ENCODE assay signal across 23 cellular contexts in the genomic region with DNA sequence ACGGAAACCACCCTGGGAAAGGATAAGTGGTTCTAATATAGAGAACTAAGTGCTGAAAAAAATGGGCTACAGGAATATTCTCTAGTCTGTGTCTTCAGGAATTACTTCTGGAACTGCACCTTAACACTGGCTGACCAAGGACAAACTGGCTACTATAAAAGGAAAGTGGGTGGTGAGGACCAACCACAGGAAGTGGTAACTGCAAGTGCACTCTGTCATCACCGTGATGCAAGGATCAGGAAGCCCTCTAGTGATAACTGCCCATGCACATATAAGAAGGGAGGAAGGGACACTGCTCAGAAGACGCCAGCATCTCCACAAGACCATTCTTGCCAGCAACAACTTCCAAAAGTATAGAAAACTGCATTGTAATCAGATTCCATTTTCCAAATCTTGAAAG.
DNase-seq lines count a peak whose midpoint lies in the region; ATAC-seq, FAIRE-seq and TF ChIP-seq lines count a peak whose summit lies in the region.
"Had no signal": no experiment of that assay in that cellular context is flagged by ENCODE, and none has a peak within 500 bp of the region (broad histone marks: within the 10 kb centered on the region; RNA-seq: fewer than 3 reads in every experiment).

No MANE protein-coding gene starts in this region.

- no peaks in the 10 kb centered on the region for H3K36me3 ChIP-seq in OCI-LY3 (replicated peaks; ENCODE audit: low read depth, low read length)
- H3K36me3 ChIP-seq in neural progenitor cell: no peaks in the 10 kb centered on the region
- H3K36me3 ChIP-seq: adrenal gland, brain microvascular endothelial cell, sigmoid colon, upper lobe of right lung had no signal

- no peaks in the 10 kb centered on the region for H3K36me3 Mint-ChIP-seq in activated naive CD4-positive, alpha-beta T cell treated with anti-CD3 and anti-CD28 coated beads for 36 hours (ENCODE audit: low read depth)
- no peaks in the 10 kb centered on the region for H3K36me3 Mint-ChIP-seq in neural progenitor cell

- TF ChIP-seq RAD21 in A549 (conservative IDR thresholded peaks at IDR 0.05 in 1 of 2, IDR thresholded peaks at IDR 0.05 in 1 of 2): no peak

- intact Hi-C loops in activated naive CD4-positive, alpha-beta T cell treated with anti-CD3 and anti-CD28 coated beads for 36 hours (cut with micrococcal nuclease): no loop called here

- TF ChIP-seq EP300 in A549 (IDR thresholded peaks at IDR 0.05): no peak

- H3K27ac Mint-ChIP-seq in activated naive CD4-positive, alpha-beta T cell treated with anti-CD3 and anti-CD28 coated beads for 36 hours: no peak overlapping the region
- no peak overlapping the region for H3K27ac Mint-ChIP-seq in neural progenitor cell
- H3K27ac Mint-ChIP-seq: activated CD4-positive, alpha-beta T cell treated with anti-CD3 and anti-CD28 coated beads for 36 hours; progenitor cell of endocrine pancreas had no signal

- CTCF ChIA-PET in A549 (lab: Yijun Ruan, JAX): no interaction called here
- CTCF ChIA-PET in activated naive CD4-positive, alpha-beta T cell treated with anti-CD3 and anti-CD28 coated beads for 36 hours (lab: Charles Lee): no interaction called here

- POLR2A ChIA-PET in A549 (lab: Yijun Ruan, JAX): no interaction called here

- TF ChIP-seq CTCF in A549 (IDR thresholded peaks at IDR 0.05) (no peak), OCI-LY3 (IDR thresholded peaks at IDR 0.05; ENCODE audit: low read depth, low read length) (no peak), foreskin keratinocyte (conservative IDR thresholded peaks at IDR 0.05) (no peak), neural progenitor cell (IDR thresholded peaks at IDR 0.05) (no peak)

- TF ChIP-seq POLR2A in A549 (IDR thresholded peaks at IDR 0.05; ENCODE audit: low read length): no peak

- no peak overlapping the region for H3K4me3 ChIP-seq in A549
- H3K4me3 ChIP-seq in OCI-LY3 (ENCODE audit: low read length): peak overlapping the region; percentile 17; the same call in 1 of the 2 replicates
- no peak overlapping the region for H3K4me3 ChIP-seq in neural progenitor cell
- H3K4me3 ChIP-seq: adrenal gland, sigmoid colon, upper lobe of right lung had no signal

- no peaks in the 10 kb centered on the region for H3K4me1 Mint-ChIP-seq in activated naive CD4-positive, alpha-beta T cell treated with anti-CD3 and anti-CD28 coated beads for 36 hours (ENCODE audit: low read depth)
- H3K4me1 Mint-ChIP-seq in neural progenitor cell: peaks cover 14% of the 10 kb centered on the region
- H3K4me1 Mint-ChIP-seq: activated CD4-positive, alpha-beta T cell treated with anti-CD3 and anti-CD28 coated beads for 36 hours had no signal

- ATAC-seq in A549 (peak in 1 of 2 experiments; percentile 33; a peak in 1 of 6 replicates), HG03442 (IDR thresholded peaks at IDR 0.05; ENCODE audit: unreplicated experiment) (peak; percentile 52), foreskin keratinocyte (no peak), GM19452 (IDR thresholded peaks at IDR 0.05; ENCODE audit: unreplicated experiment) (no peak)
- ATAC-seq: activated CD4-positive, alpha-beta T cell treated with anti-CD3 and anti-CD28 coated beads for 36 hours; left colon; PC-3; upper lobe of right lung had no signal

- H3K79me2 ChIP-seq in OCI-LY3 (ENCODE audit: low read length) (no peaks in the 10 kb centered on the region), neural progenitor cell (ENCODE audit: low read depth) (no peaks in the 10 kb centered on the region)

- H2AFZ ChIP-seq in OCI-LY3 (ENCODE audit: low read depth, low read length) (no peak overlapping the region), neural progenitor cell (replicated peaks) (no peak overlapping the region)

- H3K27me3 ChIP-seq in OCI-LY3 (ENCODE audit: low read depth, low read length): no peaks in the 10 kb centered on the region
- no peaks in the 10 kb centered on the region for H3K27me3 ChIP-seq in foreskin keratinocyte
- H3K27me3 ChIP-seq in neural progenitor cell: no peaks in the 10 kb centered on the region
- H3K27me3 ChIP-seq: adrenal gland, brain microvascular endothelial cell, sigmoid colon, upper lobe of right lung had no signal

- no peaks in the 10 kb centered on the region for H3F3A ChIP-seq in neural progenitor cell (ENCODE audit: low read depth)

- peaks cover 7% of the 10 kb centered on the region; the same call in 2 of the 3 replicates for H3K4me1 ChIP-seq in A549
- H3K4me1 ChIP-seq in OCI-LY3 (ENCODE audit: low read length): peaks cover 27% of the 10 kb centered on the region
- H3K4me1 ChIP-seq in foreskin keratinocyte: no peaks in the 10 kb centered on the region
- no peaks in the 10 kb centered on the region for H3K4me1 ChIP-seq in neural progenitor cell
- H3K4me1 ChIP-seq: adrenal gland, sigmoid colon, upper lobe of right lung had no signal

- H4K20me1 ChIP-seq in OCI-LY3 (ENCODE audit: insufficient read depth, low read length) (no peaks in the 10 kb centered on the region), neural progenitor cell (ENCODE audit: low read depth) (no peaks in the 10 kb centered on the region)

- 66% methylated on average over 3 of the region's 3 CpGs for WGBS in A549 (ENCODE audit: missing lambda C conversion rate)

- no peak overlapping the region for H3K4me3 Mint-ChIP-seq in activated naive CD4-positive, alpha-beta T cell treated with anti-CD3 and anti-CD28 coated beads for 36 hours
- H3K4me3 Mint-ChIP-seq in neural progenitor cell: no peak overlapping the region
- H3K4me3 Mint-ChIP-seq: activated CD4-positive, alpha-beta T cell treated with anti-CD3 and anti-CD28 coated beads for 36 hours had no signal

- H3K9me3 Mint-ChIP-seq in activated naive CD4-positive, alpha-beta T cell treated with anti-CD3 and anti-CD28 coated beads for 36 hours: no peaks in the 10 kb centered on the region
- H3K9me3 Mint-ChIP-seq in neural progenitor cell: no peaks in the 10 kb centered on the region

- no peak overlapping the region for H3K4me2 ChIP-seq in A549
- peak overlapping the region; percentile 35; the same call in 1 of the 2 replicates for H3K4me2 ChIP-seq in OCI-LY3 (ENCODE audit: low read length)
- no peak overlapping the region for H3K4me2 ChIP-seq in neural progenitor cell

- H3K27ac ChIP-seq in A549 (no peak overlapping the region), OCI-LY3 (ENCODE audit: low read length) (no peak overlapping the region), foreskin keratinocyte (no peak overlapping the region), neural progenitor cell (no peak overlapping the region)
- H3K27ac ChIP-seq: adrenal gland, brain microvascular endothelial cell, sigmoid colon, upper lobe of right lung had no signal

- no peaks in the 10 kb centered on the region for H3K27me3 Mint-ChIP-seq in activated naive CD4-positive, alpha-beta T cell treated with anti-CD3 and anti-CD28 coated beads for 36 hours (ENCODE audit: low read depth)
- peaks cover 2% of the 10 kb centered on the region for H3K27me3 Mint-ChIP-seq in neural progenitor cell (ENCODE audit: insufficient read depth, low read depth)
- H3K27me3 Mint-ChIP-seq: progenitor cell of endocrine pancreas had no signal

- no peak for FAIRE-seq in A549 (lab: Jason Lieb, UNC)
- FAIRE-seq: TTC549 had no signal

- DNase-seq in A549 (ENCODE audit: low read depth in 1 of 2, low spot score in 1 of 2) (peak in 1 of 2 experiments; percentile 16), amniotic epithelial cell (ENCODE audit: low read depth) (peak; percentile 11), foreskin keratinocyte (no peak), neural progenitor cell (ENCODE audit: low spot score) (no peak)
- DNase-seq in activated naive CD4-positive, alpha-beta T cell treated with anti-CD3 and anti-CD28 coated beads for 36 hours: no peak
- DNase-seq: activated CD4-positive, alpha-beta T cell treated with anti-CD3 and anti-CD28 coated beads for 36 hours; activated T-cell treated with anti-CD3 and anti-CD28 coated beads, Interleukin-2, amount 50 U/mL, for 1 hour; adrenal gland; brain microvascular endothelial cell; effector CD8-positive, alpha-beta T cell; erythroblast; left colon; NCI-H1105; NCI-H2081 treated with DMSO at 0.1 percent for 48 hours; PC-3; SHP77; sigmoid colon; upper lobe of right lung had no signal

- no peak overlapping the region for H3K9ac ChIP-seq in OCI-LY3 (ENCODE audit: low read length)
- H3K9ac ChIP-seq in neural progenitor cell: no peak overlapping the region

- H3K9me3 ChIP-seq in A549: no peaks in the 10 kb centered on the region
- H3K9me3 ChIP-seq in OCI-LY3 (ENCODE audit: insufficient read depth, low read length): no peaks in the 10 kb centered on the region
- H3K9me3 ChIP-seq in neural progenitor cell (ENCODE audit: low read depth): no peaks in the 10 kb centered on the region
- H3K9me3 ChIP-seq: adrenal gland, sigmoid colon, upper lobe of right lung had no signal

TF ChIP-seq in A549, 52 proteins besides CTCF, POLR2A, EP300 and RAD21:
- TF ChIP-seq MAFK (IDR thresholded peaks at IDR 0.05; ENCODE audit: partially characterized antibody) (peak; percentile 25), RFX5 (IDR thresholded peaks at IDR 0.05) (no peak), NFE2L2 (conservative IDR thresholded peaks at IDR 0.05; ENCODE audit: low read length) (no peak), RNF2 (IDR thresholded peaks at IDR 0.05; ENCODE audit: borderline replicate concordance, low read depth) (no peak), TFCP2L1 (CRISPR knock-in tag; IDR thresholded peaks at IDR 0.05) (no peak), PHF8 (IDR thresholded peaks at IDR 0.05; ENCODE audit: borderline replicate concordance, low read depth) (no peak), HES2 (IDR thresholded peaks at IDR 0.05) (no peak)
- TF ChIP-seq, protein P1, sequence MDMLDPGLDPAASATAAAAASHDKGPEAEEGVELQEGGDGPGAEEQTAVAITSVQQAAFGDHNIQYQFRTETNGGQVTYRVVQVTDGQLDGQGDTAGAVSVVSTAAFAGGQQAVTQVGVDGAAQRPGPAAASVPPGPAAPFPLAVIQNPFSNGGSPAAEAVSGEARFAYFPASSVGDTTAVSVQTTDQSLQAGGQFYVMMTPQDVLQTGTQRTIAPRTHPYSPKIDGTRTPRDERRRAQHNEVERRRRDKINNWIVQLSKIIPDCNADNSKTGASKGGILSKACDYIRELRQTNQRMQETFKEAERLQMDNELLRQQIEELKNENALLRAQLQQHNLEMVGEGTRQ (IDR thresholded peaks at IDR 0.05): no peak
